ENCODE assay signal across 2 cellular contexts in the genomic region with DNA sequence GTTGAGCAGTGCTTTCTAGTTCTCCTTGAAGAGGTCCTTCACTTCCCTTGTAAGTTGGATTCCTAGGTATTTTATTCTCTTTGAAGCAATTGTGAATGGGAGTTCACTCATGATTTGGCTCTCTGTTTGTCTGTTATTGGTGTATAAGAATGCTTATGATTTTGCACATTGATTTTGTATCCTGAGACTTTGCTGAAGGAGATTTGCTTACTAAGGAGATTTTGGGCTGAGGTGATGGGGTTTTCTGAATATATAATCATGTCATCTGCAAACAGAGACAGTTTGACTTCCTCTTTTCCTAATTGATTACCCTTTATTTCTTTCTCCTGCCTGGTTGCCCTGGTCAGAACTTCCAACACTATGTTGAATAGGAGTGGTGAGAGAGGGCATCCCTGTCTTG. TPM values are rescaled to one million over a fixed set of nuclear protein-coding genes. Genes with fewer than 3 reads are reported as not detected.
"Had no signal": no experiment of that assay in that cellular context is flagged by ENCODE, and none has a peak within 500 bp of the region (broad histone marks: within the 10 kb centered on the region; RNA-seq: fewer than 3 reads in every experiment).

No MANE protein-coding gene starts in this region.

RNA-seq across cellular contexts. Expression of gene HSPB3, which starts 30.2 kb away (rescaled TPM):
- total RNA-seq: MCF 10A, NCI-H460 had no signal
